2 cellular contexts compared by ENCODE assay signal in genomic region chr1:161244888-161245287, GRCh38.
TF ChIP-seq lines count a peak whose summit lies in the region.

No MANE protein-coding gene starts in this region.

TF ChIP-seq in liver, 16 proteins besides CTCF, POLR2A, EP300 and RAD21:
- TF ChIP-seq RXRA (IDR thresholded peaks at IDR 0.05) (peak; percentile 78 to 84), REST (IDR thresholded peaks at IDR 0.05) (peak; percentile 67), SP1 (IDR thresholded peaks at IDR 0.05) (peak; percentile 92), HNF4G (IDR thresholded peaks at IDR 0.05) (no peak), GABPA (IDR thresholded peaks at IDR 0.05 in 1 of 2, conservative IDR thresholded peaks at IDR 0.05 in 1 of 2) (peak in 1 of 2 donors; percentile 42), ZBTB33 (IDR thresholded peaks at IDR 0.05) (peak; percentile 18), YY1 (IDR thresholded peaks at IDR 0.05) (peak; percentile 86), HNF4A (conservative IDR thresholded peaks at IDR 0.05) (peak; percentile 67 to 77), TAF1 (conservative IDR thresholded peaks at IDR 0.05) (no peak), ATF3 (IDR thresholded peaks at IDR 0.05) (peak; percentile 33), JUND (IDR thresholded peaks at IDR 0.05) (peak; percentile 76 to 80), FOXA2 (IDR thresholded peaks at IDR 0.05) (peak; percentile 57), EGR1 (IDR thresholded peaks at IDR 0.05; ENCODE audit: low read depth in 2 of 2) (no peak)

TF ChIP-seq in HepG2, 621 proteins besides CTCF, POLR2A, EP300 and RAD21:
- TF ChIP-seq FOXM1 (CRISPR knock-in tag; IDR thresholded peaks at IDR 0.05), result no peak
- no peak for TF ChIP-seq ZNF770 (CRISPR knock-in tag; IDR thresholded peaks at IDR 0.05)
- TF ChIP-seq ZNF746 (CRISPR knock-in tag; IDR thresholded peaks at IDR 0.05), result no peak
- TF ChIP-seq KDM4B (CRISPR knock-in tag; IDR thresholded peaks at IDR 0.05), result no peak
